Comparison of ENCODE assay signal across 1 cellular context in the genomic region with DNA sequence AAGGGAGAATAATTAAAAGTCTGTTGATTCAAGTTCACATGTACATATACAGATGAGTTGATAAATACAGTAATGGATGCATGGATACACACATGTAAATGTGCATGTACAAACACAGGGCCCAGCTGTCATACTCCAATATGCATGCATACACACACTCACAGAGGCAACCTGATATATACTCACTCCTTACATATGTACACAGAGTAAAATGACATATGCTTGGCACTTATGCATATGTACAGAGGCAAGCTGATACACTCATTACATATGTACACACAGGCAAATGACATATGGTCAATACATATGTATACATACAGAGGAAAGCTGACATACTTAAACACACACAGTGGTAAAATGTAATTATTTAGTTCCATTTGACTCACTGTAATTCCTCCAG.
A peak's percentile ranks its signal among the peaks of the same experiment; 100 is the strongest.
TF ChIP-seq lines count a peak whose summit lies in the region.

No MANE protein-coding gene starts in this region.

TF ChIP-seq in HepG2, 621 proteins besides CTCF, POLR2A, EP300 and RAD21:
- TF ChIP-seq FOXA1 (IDR thresholded peaks at IDR 0.05) (no peak), FOXA1 (CRISPR knock-in tag; IDR thresholded peaks at IDR 0.05) (peak; percentile 28; the same call in 1 of the 2 replicates), CHD2 (IDR thresholded peaks at IDR 0.05; ENCODE audit: low read depth, low read length) (no peak)
